Comparison of ENCODE assay signal across 9 cellular contexts in the genomic region with DNA sequence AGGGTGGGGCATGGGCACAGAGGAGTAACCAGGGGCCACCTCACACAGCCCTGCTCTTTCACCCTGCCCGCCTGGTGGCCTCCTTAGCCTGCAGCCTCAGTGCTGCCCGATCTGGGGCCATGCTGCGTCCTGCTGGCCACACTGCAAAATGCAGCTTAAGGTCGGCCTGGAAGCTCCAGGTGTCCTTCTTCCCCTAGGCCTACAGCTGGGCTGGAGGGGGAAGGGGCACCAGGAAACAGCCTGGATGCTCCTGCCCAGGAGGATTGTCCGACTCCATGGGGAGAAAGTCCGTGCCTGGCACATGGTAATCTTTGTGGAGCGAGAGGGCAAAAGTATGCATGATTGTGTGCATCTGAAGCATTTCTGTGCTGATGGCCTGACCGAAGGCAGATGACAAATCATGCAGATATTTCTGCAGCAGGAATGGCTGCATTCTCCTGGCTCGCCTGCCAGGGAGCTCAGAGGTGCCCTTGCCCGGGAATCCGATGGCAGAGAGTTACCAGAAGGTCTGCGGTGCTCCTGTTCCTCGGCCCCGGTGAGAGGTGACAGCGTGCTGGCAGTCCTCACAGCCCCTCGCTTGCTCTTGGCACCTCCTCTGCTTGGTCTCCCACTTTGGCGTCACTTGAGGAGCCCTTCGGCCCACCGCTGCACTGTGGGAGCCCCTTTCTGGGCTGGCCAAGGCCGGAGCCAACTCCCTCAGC. TPM values are rescaled to one million over a fixed set of nuclear protein-coding genes. Genes with fewer than 3 reads are reported as not detected.
DNase-seq lines count a peak whose midpoint lies in the region; ATAC-seq, FAIRE-seq and TF ChIP-seq lines count a peak whose summit lies in the region.
"Had no signal": no experiment of that assay in that cellular context is flagged by ENCODE, and none has a peak within 500 bp of the region (broad histone marks: within the 10 kb centered on the region; RNA-seq: fewer than 3 reads in every experiment).

No MANE protein-coding gene starts in this region.

- peak; percentile 49 for TF ChIP-seq CTCF in A549 (IDR thresholded peaks at IDR 0.05)
- TF ChIP-seq CTCF in GM12874 (IDR thresholded peaks at IDR 0.05; ENCODE audit: insufficient read depth, low read depth, low read length) = peak; percentile 50; the same call in 1 of the 2 replicates
- TF ChIP-seq CTCF in PC-9 (conservative IDR thresholded peaks at IDR 0.05) = peak; percentile 72
- peak in 4 of 6 experiments; percentile 6 to 56 (median 38) for TF ChIP-seq CTCF in esophagus squamous epithelium (IDR thresholded peaks at IDR 0.05)
- TF ChIP-seq CTCF in retinal pigment epithelial cell (conservative IDR thresholded peaks at IDR 0.05; ENCODE audit: low read depth, low read length) = peak; percentile 58

- BruUV-seq in PC-9 (replicated peaks; lab: Mats Ljungman, UMichigan) = no TSS peak

- POLR2A ChIA-PET in A549 (lab: Yijun Ruan, JAX) = no interaction called here
- POLR2A ChIA-PET in PC-9 (lab: Charles Lee; ENCODE audit: unreplicated experiment) = interaction anchor here (0.6 to 0.7 kb wide), 4 partner anchors 11 to 580 kb away, joined by 3 to 31 read pairs (median 4); no protein-coding TSS in a partner anchor

- TF ChIP-seq POLR2A in A549 (IDR thresholded peaks at IDR 0.05; ENCODE audit: low read length) (no peak), esophagus squamous epithelium (IDR thresholded peaks at IDR 0.05) (no peak)

- H3K27me3 ChIP-seq in PC-9 (ENCODE audit: insufficient read depth, low read depth) (no peaks in the 10 kb centered on the region), esophagus squamous epithelium (peaks cover 0 to 23% (median 0%) of the 10 kb centered on the region in 4 donors)

- TF ChIP-seq RAD21 in A549 (conservative IDR thresholded peaks at IDR 0.05 in 1 of 2, IDR thresholded peaks at IDR 0.05 in 1 of 2) = peak; percentile 52 to 63

- peak; percentile 91 to 96 for ATAC-seq in A549

- no peak for TF ChIP-seq EP300 in A549 (IDR thresholded peaks at IDR 0.05)

- peak overlapping the region; percentile 38; the same call in 1 of the 3 replicates for H3K4me2 ChIP-seq in A549
- H3K4me2 ChIP-seq in PC-9 = peak overlapping the region; percentile 61

- no peak for FAIRE-seq in A549 (lab: Jason Lieb, UNC)

- CTCF ChIA-PET in A549 (lab: Yijun Ruan, JAX) (interaction anchor here (0.6 to 3.8 kb wide), 15 partner anchors 11 to 483 kb away, joined by 3 to 18 read pairs (median 4); no protein-coding TSS in a partner anchor), PC-9 (lab: Charles Lee) (interaction anchor here (0.8 to 1.7 kb wide), 2 partner anchors 30 to 31 kb away, joined by 3 to 5 read pairs; no protein-coding TSS in a partner anchor)

- no peaks in the 10 kb centered on the region for H3F3A ChIP-seq in PC-9 (ENCODE audit: insufficient read depth, low read depth)

- H3K4me1 ChIP-seq in A549 = peaks cover 16% of the 10 kb centered on the region; the same call in 2 of the 3 replicates
- peaks cover 12% of the 10 kb centered on the region for H3K4me1 ChIP-seq in PC-9 (replicated peaks; ENCODE audit: insufficient read depth)
- peaks cover 0 to 3% (median 0%) of the 10 kb centered on the region in 3 donors for H3K4me1 ChIP-seq in esophagus squamous epithelium
- H3K4me1 ChIP-seq: HAP-1 had no signal

- H3K4me3 ChIP-seq in A549 = no peak overlapping the region
- no peak overlapping the region for H3K4me3 ChIP-seq in PC-9
- H3K4me3 ChIP-seq in esophagus squamous epithelium = no peak overlapping the region
- no peak overlapping the region for H3K4me3 ChIP-seq in retinal pigment epithelial cell (ENCODE audit: low read length)
- H3K4me3 ChIP-seq: HAP-1 had no signal

- H3K79me2 ChIP-seq in PC-9 (ENCODE audit: low read depth) = no peaks in the 10 kb centered on the region

- 66% methylated on average over 16 of the region's 20 CpGs for WGBS in A549 (ENCODE audit: missing lambda C conversion rate)
- 86 to 88% methylated on average over 5 to 7 of the region's 20 CpGs for WGBS in esophagus squamous epithelium, 2 donors

- H3K27ac ChIP-seq in A549 (no peak overlapping the region), PC-9 (peak overlapping the region; percentile 52), esophagus squamous epithelium (no peak overlapping the region)

- H4K20me1 ChIP-seq in PC-9 (ENCODE audit: insufficient read depth) = no peaks in the 10 kb centered on the region

- DNase-seq in A549 (ENCODE audit: low read depth in 1 of 2, low spot score in 1 of 2) (peak; percentile 52 to 76), PC-9 (peak; percentile 78 to 84), esophagus squamous epithelium (lab: John Stamatoyannopoulos, UW) (no peak), retinal pigment epithelial cell (ENCODE audit: low read depth) (peak; percentile 80), NCI-H2107 treated with DMSO at 0.1 percent for 48 hours (lab: John Stamatoyannopoulos, UW; ENCODE audit: unreplicated experiment) (no peak), SIG-M5 (lab: John Stamatoyannopoulos, UW) (no peak), LoVo (ENCODE audit: low spot score) (no peak)

- H2AFZ ChIP-seq in PC-9 = no peak overlapping the region

- H3K9me3 ChIP-seq in A549 (no peaks in the 10 kb centered on the region), PC-9 (ENCODE audit: insufficient read depth, low read depth) (no peaks in the 10 kb centered on the region), esophagus squamous epithelium (no peaks in the 10 kb centered on the region)
- H3K9me3 ChIP-seq: HAP-1 had no signal

- intact Hi-C loops in PC-9 (cut with micrococcal nuclease; ENCODE audit: unreplicated experiment) = loop anchor here (2.0 to 5.0 kb wide), 3 partner anchors 19 to 72 kb away; no protein-coding TSS in a partner anchor
- intact Hi-C loops in esophagus squamous epithelium (cut with DNase I) = no loop called here

- no peaks in the 10 kb centered on the region for H3K9me2 ChIP-seq in PC-9 (ENCODE audit: insufficient read depth)

- H3K36me3 ChIP-seq in PC-9 (ENCODE audit: low read depth) (no peaks in the 10 kb centered on the region), esophagus squamous epithelium (no peaks in the 10 kb centered on the region)
- H3K36me3 ChIP-seq: HAP-1 had no signal

TF ChIP-seq in A549, 52 proteins besides CTCF, POLR2A, EP300 and RAD21:
- TF ChIP-seq ZNF302 (CRISPR knock-in tag; IDR thresholded peaks at IDR 0.05) (no peak), FOSL2 (IDR thresholded peaks at IDR 0.05) (no peak), FOSL2 (CRISPR knock-in tag; IDR thresholded peaks at IDR 0.05) (peak; percentile 10; the same call in 1 of the 2 replicates), SMC3 (IDR thresholded peaks at IDR 0.05) (peak; percentile 31; the same call in 1 of the 3 replicates)

RNA-seq across cellular contexts. Expression of a gene that starts 12.8 kb away (rescaled TPM):
- polyA plus RNA-seq in A549 (2011; rRNA removed) (0.05 and 0.10 TPM in 2 replicates), A549 (2017; fragmentation: RNase III; extraction: RNeasy Plus Mini Kit Qiagen cat#74134 plus additional on column Dnase treatment) (0.18 to 0.31 TPM (median 0.18 TPM) in 3 replicates)
- polyA plus RNA-seq in A549 (2012; cell fraction: cytosol; rRNA removed) = 0.05 and 0.11 TPM in 2 replicates
- 0.20 and 0.22 TPM in 2 replicates for polyA plus RNA-seq in A549 (2012; cell fraction: nucleus; rRNA removed)
- polyA minus RNA-seq in A549 (2011; rRNA and poly(A)+ RNA removed) = 0.17 TPM in 1 of 2 replicates, not detected in the other
- total RNA-seq in PC-9 (2021) (47.5 and 57.8 TPM in 2 replicates), esophagus squamous epithelium (not detected)

RNA-seq across cellular contexts. Expression of a gene that starts 40.9 kb away (rescaled TPM):
- polyA plus RNA-seq in A549 (2011; rRNA removed) = 0.17 and 0.18 TPM in 2 replicates
- polyA plus RNA-seq in A549 (2012; cell fraction: cytosol; rRNA removed) = 0.08 and 0.12 TPM in 2 replicates
- polyA plus RNA-seq in A549 (2012; cell fraction: nucleus; rRNA removed) = 0.24 and 0.30 TPM in 2 replicates
- polyA plus RNA-seq in A549 (2017; fragmentation: RNase III; extraction: RNeasy Plus Mini Kit Qiagen cat#74134 plus additional on column Dnase treatment) = 0.04 to 0.07 TPM in 2 of 3 replicates, not detected in the other
- polyA minus RNA-seq in A549 (2011; rRNA and poly(A)+ RNA removed) = 0.08 and 0.15 TPM in 2 replicates
- 0.76 and 1.2 TPM in 2 replicates for total RNA-seq in PC-9 (2021)
- total RNA-seq in esophagus squamous epithelium = not detected

Comparison
In these comparisons a context has a peak if more than half of its experiments do, and no peak if none do; other contexts are left out.
1. DNase-seq: peak in A549 (2 of 2), PC-9 (2 of 2) and retinal pigment epithelial cell (single experiment); none in esophagus squamous epithelium (single experiment), NCI-H2107 treated with DMSO at 0.1 percent for 48 hours (single experiment), SIG-M5 (single experiment) and LoVo (single experiment).
2. RNA of a gene that starts 12.8 kb away (total RNA-seq): 47.5 to 57.8 TPM in PC-9; not detected in esophagus squamous epithelium; every median in the first group is over 10 times any median in the second.
3. Peak in every context shown above with its lines, with median percentiles within 50 percentile points of each other: CTCF ChIP-seq.